10 cellular contexts compared by ENCODE assay signal in the genomic region with DNA sequence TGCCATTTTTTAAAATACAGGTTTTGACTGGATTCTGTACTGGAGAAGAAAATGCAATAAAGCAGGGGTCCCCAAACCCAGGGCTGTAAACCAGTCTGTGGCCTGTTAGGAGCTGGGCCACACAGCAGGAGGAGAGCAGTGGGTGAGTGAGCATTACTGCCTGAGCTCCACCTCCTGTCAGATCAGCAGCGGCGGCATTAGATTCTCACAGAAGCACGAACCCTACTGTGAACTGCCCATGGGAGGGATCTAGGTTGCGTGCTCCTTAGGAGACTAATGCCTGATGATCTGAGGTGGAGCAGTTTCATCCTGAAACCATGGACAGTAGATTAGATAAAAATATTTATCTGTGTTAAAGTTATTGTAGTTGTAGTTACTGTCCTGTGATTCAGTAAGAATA. TPM values are rescaled to one million over a fixed set of nuclear protein-coding genes. Genes with fewer than 3 reads are reported as not detected.
DNase-seq lines count a peak whose midpoint lies in the region; ATAC-seq lines count a peak whose summit lies in the region.
"Had no signal": no experiment of that assay in that cellular context is flagged by ENCODE, and none has a peak within 500 bp of the region (broad histone marks: within the 10 kb centered on the region; RNA-seq: fewer than 3 reads in every experiment).

No MANE protein-coding gene starts in this region.

- 53% methylated on average over 4 of the region's 4 CpGs for WGBS in right cardiac atrium

- H3K27ac Mint-ChIP-seq in naive thymus-derived CD8-positive, alpha-beta T cell: no peak overlapping the region
- H3K27ac Mint-ChIP-seq: stimulated activated naive CD8-positive, alpha-beta T cell treated with anti-CD3 and anti-CD28 coated beads, Interleukin-15, Interleukin-2, amounts not matched to agents 100 ng/mL and 50 ng/mL, for 24 hours had no signal

- no peaks in the 10 kb centered on the region for H3K9me3 ChIP-seq in HUES48 (ENCODE audit: control insufficient read depth, insufficient read depth, low read length)
- H3K9me3 ChIP-seq in right cardiac atrium (ENCODE audit: control insufficient read depth, low read length): no peaks in the 10 kb centered on the region
- H3K9me3 ChIP-seq in skeletal muscle tissue (ENCODE audit: control insufficient read depth in 3 of 3, low read length in 3 of 3): no peaks in the 10 kb centered on the region

- H3K27me3 ChIP-seq in HUES48 (ENCODE audit: control insufficient read depth, insufficient read depth, low read length): no peaks in the 10 kb centered on the region
- no peaks in the 10 kb centered on the region for H3K27me3 ChIP-seq in right cardiac atrium (ENCODE audit: control insufficient read depth, insufficient read depth)
- H3K27me3 ChIP-seq in skeletal muscle tissue (ENCODE audit: control insufficient read depth in 3 of 3, insufficient read depth in 3 of 3, low read length in 3 of 3): no peaks in the 10 kb centered on the region
- H3K27me3 ChIP-seq: foreskin keratinocyte had no signal

- peak overlapping the region; percentile 46 for H3K27ac ChIP-seq in HUES48 (ENCODE audit: low read depth, low read length)
- H3K27ac ChIP-seq in right cardiac atrium (ENCODE audit: low read length): peak overlapping the region; percentile 25
- H3K27ac ChIP-seq in skeletal muscle tissue (ENCODE audit: low read depth, low read length): peak overlapping the region; percentile 5
- H3K27ac ChIP-seq: foreskin keratinocyte had no signal

- H3K9me3 Mint-ChIP-seq in naive thymus-derived CD8-positive, alpha-beta T cell: no peaks in the 10 kb centered on the region
- H3K9me3 Mint-ChIP-seq: stimulated activated naive CD8-positive, alpha-beta T cell treated with anti-CD3 and anti-CD28 coated beads, Interleukin-15, Interleukin-2, amounts not matched to agents 100 ng/mL and 50 ng/mL, for 24 hours had no signal

- peak; percentile 84 for DNase-seq in amniotic epithelial cell (ENCODE audit: low read depth)
- peak in 1 of 3 donors; percentile 19 for DNase-seq in right cardiac atrium
- DNase-seq in naive thymus-derived CD8-positive, alpha-beta T cell: no peak
- DNase-seq in T-helper 1 cell: no peak
- DNase-seq: DND-41, foreskin keratinocyte had no signal

- no peak overlapping the region for H3K4me3 ChIP-seq in HUES48 (ENCODE audit: low read depth, low read length)
- H3K4me3 ChIP-seq in right cardiac atrium (ENCODE audit: low read length): no peak overlapping the region
- H3K4me3 ChIP-seq in skeletal muscle tissue (ENCODE audit: low read length in 3 of 3): no peak overlapping the region

- peaks cover 19 to 31% (median 22%) of the 10 kb centered on the region in 3 donors for H3K36me3 Mint-ChIP-seq in naive thymus-derived CD8-positive, alpha-beta T cell

- no peaks in the 10 kb centered on the region for H3K27me3 Mint-ChIP-seq in naive thymus-derived CD8-positive, alpha-beta T cell
- H3K27me3 Mint-ChIP-seq: stimulated activated naive CD8-positive, alpha-beta T cell treated with anti-CD3 and anti-CD28 coated beads, Interleukin-15, Interleukin-2, amounts not matched to agents 100 ng/mL and 50 ng/mL, for 24 hours had no signal

- POLR2A ChIA-PET in naive thymus-derived CD8-positive, alpha-beta T cell (lab: Charles Lee): interaction anchor here (1.0 kb wide), 1 partner anchor 168 kb away, joined by 3 read pairs; no protein-coding TSS in a partner anchor

- peaks cover 23 to 28% (median 27%) of the 10 kb centered on the region in 4 donors for H3K4me1 Mint-ChIP-seq in naive thymus-derived CD8-positive, alpha-beta T cell

- H3K9ac ChIP-seq in HUES48 (ENCODE audit: low read depth, low read length) (no peak overlapping the region), skeletal muscle tissue (ENCODE audit: low read depth in 1 of 3, low read length in 3 of 3) (no peak overlapping the region)

- peaks cover 22% of the 10 kb centered on the region for H3K36me3 ChIP-seq in HUES48 (ENCODE audit: control insufficient read depth, insufficient read depth, low read length)
- peaks cover 20 to 22% (median 22%) of the 10 kb centered on the region in 3 donors for H3K36me3 ChIP-seq in skeletal muscle tissue (ENCODE audit: control insufficient read depth in 3 of 3, insufficient read depth in 3 of 3, low read length in 3 of 3)

- intact Hi-C loops in right cardiac atrium (cut with DNase I): no loop called here

- H3K4me3 Mint-ChIP-seq in naive thymus-derived CD8-positive, alpha-beta T cell: no peak overlapping the region
- H3K4me3 Mint-ChIP-seq: stimulated activated naive CD8-positive, alpha-beta T cell treated with anti-CD3 and anti-CD28 coated beads, Interleukin-15, Interleukin-2, amounts not matched to agents 100 ng/mL and 50 ng/mL, for 24 hours had no signal

- peaks cover 15% of the 10 kb centered on the region for H3K4me1 ChIP-seq in HUES48 (ENCODE audit: control insufficient read depth, insufficient read depth, low read length)
- peaks cover 5% of the 10 kb centered on the region for H3K4me1 ChIP-seq in right cardiac atrium (ENCODE audit: control insufficient read depth, insufficient read depth, low read length)
- peaks cover 20 to 24% (median 21%) of the 10 kb centered on the region in 3 donors for H3K4me1 ChIP-seq in skeletal muscle tissue (ENCODE audit: control insufficient read depth in 3 of 3, insufficient read depth in 3 of 3, low read length in 3 of 3)

- ATAC-seq in right cardiac atrium (peak in 1 of 2 donors; percentile 32), GM19023 (IDR thresholded peaks at IDR 0.05; ENCODE audit: unreplicated experiment) (no peak)
- ATAC-seq in naive thymus-derived CD8-positive, alpha-beta T cell: no peak
- ATAC-seq: foreskin keratinocyte had no signal

RNA-seq across cellular contexts. Expression of a gene that starts 17.6 kb away (rescaled TPM):
- total RNA-seq in right cardiac atrium (10 to 100 TPM in 1 of 4 donors, 1 to 10 TPM in 3; 7.0 to 10.7 (median 8.3) TPM), skeletal muscle tissue (6.3 TPM)
- polyA plus RNA-seq in right cardiac atrium: 4.1 TPM
- 10 to 100 TPM; 15.0 to 15.8 TPM for total RNA-seq in naive thymus-derived CD8-positive, alpha-beta T cell
- polyA plus RNA-seq in naive thymus-derived CD8-positive, alpha-beta T cell: 1 to 10 TPM; 2.8 to 4.1 (median 3.8) TPM

RNA-seq across cellular contexts. Expression of a gene that starts 21.1 kb away (rescaled TPM):
- total RNA-seq in right cardiac atrium: 100 to 1,000 TPM in 2 of 4 donors, 10 to 100 TPM in 2; 79.9 to 118 (median 103) TPM
- polyA plus RNA-seq in right cardiac atrium: 33.8 TPM
- total RNA-seq in skeletal muscle tissue: 30.8 TPM
- total RNA-seq in naive thymus-derived CD8-positive, alpha-beta T cell: 100 to 1,000 TPM; 134 to 137 TPM
- polyA plus RNA-seq in naive thymus-derived CD8-positive, alpha-beta T cell: 10 to 100 TPM; 46.1 to 52.1 (median 49.0) TPM

RNA-seq across cellular contexts. Expression of a gene that starts 49.0 kb away (rescaled TPM):
- total RNA-seq in right cardiac atrium (10 to 100 TPM; 11.5 to 17.6 (median 15.4) TPM), skeletal muscle tissue (35.5 TPM)
- polyA plus RNA-seq in right cardiac atrium: 16.8 TPM
- total RNA-seq in naive thymus-derived CD8-positive, alpha-beta T cell: under 1 TPM; 0.39 to 0.69 TPM
- 1 to 10 TPM; 1.2 to 3.7 (median 3.4) TPM for polyA plus RNA-seq in naive thymus-derived CD8-positive, alpha-beta T cell

Comparison
In these comparisons a context has a peak if more than half of its experiments do, and no peak if none do; other contexts are left out.
1. RNA of a gene that starts 49.0 kb away (total RNA-seq): 35.5 TPM in skeletal muscle tissue (single experiment) and 11.5 to 17.6 TPM in right cardiac atrium; 0.39 to 0.69 TPM in naive thymus-derived CD8-positive, alpha-beta T cell; every median in the first group is over 4 times any median in the second.
2. Peak in every context shown above with its lines, with median percentiles within 50 percentile points of each other: H3K27ac ChIP-seq.